10 cellular contexts compared by ENCODE assay signal in genomic region chr17:27558842-27559505, GRCh38.
A peak's percentile ranks its signal among the peaks of the same experiment; 100 is the strongest.
DNase-seq lines count a peak whose midpoint lies in the region; ATAC-seq, FAIRE-seq and TF ChIP-seq lines count a peak whose summit lies in the region.
"Had no signal": no experiment of that assay in that cellular context is flagged by ENCODE, and none has a peak within 500 bp of the region (broad histone marks: within the 10 kb centered on the region; RNA-seq: fewer than 3 reads in every experiment).

No MANE protein-coding gene starts in this region.

- H3K9me3 ChIP-seq in lung (ENCODE audit: control insufficient read depth in 2 of 2, insufficient read depth in 1 of 2, low read length in 1 of 2), result no peaks in the 10 kb centered on the region
- H3K9me3 ChIP-seq in thyroid gland, result no peaks in the 10 kb centered on the region

- H3K36me3 ChIP-seq in brain microvascular endothelial cell (replicated peaks) (peaks cover 3% of the 10 kb centered on the region), lung (ENCODE audit: control insufficient read depth in 2 of 2, insufficient read depth in 2 of 2, low read length in 2 of 2) (peaks cover 0 to 3% of the 10 kb centered on the region in 2 donors), thyroid gland (no peaks in the 10 kb centered on the region)

- in situ Hi-C loops in brain microvascular endothelial cell (cut with HindIII; ENCODE audit: low pct_ligation_motif_present, low sequenced_read_pairs), result no loop called here

- no peak for TF ChIP-seq CTCF in brain microvascular endothelial cell (IDR thresholded peaks at IDR 0.05; ENCODE audit: low read depth, low read length, missing control alignments)
- no peak for TF ChIP-seq CTCF in lung (IDR thresholded peaks at IDR 0.05; ENCODE audit: control extremely low read depth, extremely low read depth)
- no peak for TF ChIP-seq CTCF in thyroid gland (IDR thresholded peaks at IDR 0.05)

- DNase-seq in HuH-7 (ENCODE audit: low spot score) (peak; percentile 68), brain microvascular endothelial cell (no peak), lung (ENCODE audit: low spot score) (peak; percentile 40), thyroid gland (no peak), urothelium cell line (ENCODE audit: low spot score) (no peak), superior temporal gyrus (ENCODE audit: extremely low spot score) (no peak)
- DNase-seq in stimulated activated CD4-positive, alpha-beta T cell treated with anti-CD3 and anti-CD28 coated beads, Interleukin-12 subunit alpha, Interleukin-12 subunit beta, amount 100 ng/mL, for 4 hours, result no peak
- DNase-seq: NCI-H226 had no signal

- H3K27me3 ChIP-seq in brain microvascular endothelial cell (replicated peaks), result no peaks in the 10 kb centered on the region
- H3K27me3 ChIP-seq in lung (ENCODE audit: control insufficient read depth, insufficient read depth), result no peaks in the 10 kb centered on the region
- no peaks in the 10 kb centered on the region for H3K27me3 ChIP-seq in thyroid gland
- H3K27me3 ChIP-seq: foreskin keratinocyte had no signal

- no peak overlapping the region for H3K4me3 ChIP-seq in brain microvascular endothelial cell (ENCODE audit: low read depth, low read length)
- no peak overlapping the region for H3K4me3 ChIP-seq in lung
- no peak overlapping the region for H3K4me3 ChIP-seq in thyroid gland (replicated peaks in 1 of 3)

- peak; percentile 9 for ATAC-seq in lung (ENCODE audit: insufficient read depth, low FRiP score)

- no peak for TF ChIP-seq POLR2A in thyroid gland (IDR thresholded peaks at IDR 0.05)

- intact Hi-C loops in thyroid gland (cut with DNase I), result no loop called here

- H3K4me1 ChIP-seq in lung (ENCODE audit: control insufficient read depth in 2 of 2, insufficient read depth in 2 of 2, low read length in 2 of 2) (peaks cover 0 to 23% of the 10 kb centered on the region in 2 donors), thyroid gland (peaks cover 18 to 44% of the 10 kb centered on the region in 2 donors)

- no peak for FAIRE-seq in urothelium cell line (lab: Jason Lieb, UNC)
- FAIRE-seq: GM12891 had no signal

- 62 to 67% methylated on average over 12 of the region's 12 CpGs for WGBS in lung, 2 donors
- 86 to 91% methylated on average over 12 of the region's 12 CpGs for WGBS in thyroid gland, 2 donors

- H3K27ac ChIP-seq in brain microvascular endothelial cell (peak overlapping the region; percentile 88), lung (ENCODE audit: low read depth in 1 of 2, low read length in 1 of 2) (peak overlapping the region; percentile 30 to 91), thyroid gland (peak overlapping the region in 2 of 3 donors; percentile 73 to 78)
- H3K27ac ChIP-seq: foreskin keratinocyte had no signal

Comparison
In these comparisons a context has a peak if more than half of its experiments do, and no peak if none do; other contexts are left out.
1. DNase-seq: peak in HuH-7 (single experiment) and lung (single experiment); none in brain microvascular endothelial cell (single experiment), thyroid gland (0 of 2), stimulated activated CD4-positive, alpha-beta T cell treated with anti-CD3 and anti-CD28 coated beads, Interleukin-12 subunit alpha, Interleukin-12 subunit beta, amount 100 ng/mL, for 4 hours (single experiment), urothelium cell line (single experiment) and superior temporal gyrus (single experiment).
2. Peak in every context shown above with its lines, with median percentiles within 50 percentile points of each other: H3K27ac ChIP-seq.